Comparison of ENCODE assay signal across 25 cellular contexts in the genomic region with DNA sequence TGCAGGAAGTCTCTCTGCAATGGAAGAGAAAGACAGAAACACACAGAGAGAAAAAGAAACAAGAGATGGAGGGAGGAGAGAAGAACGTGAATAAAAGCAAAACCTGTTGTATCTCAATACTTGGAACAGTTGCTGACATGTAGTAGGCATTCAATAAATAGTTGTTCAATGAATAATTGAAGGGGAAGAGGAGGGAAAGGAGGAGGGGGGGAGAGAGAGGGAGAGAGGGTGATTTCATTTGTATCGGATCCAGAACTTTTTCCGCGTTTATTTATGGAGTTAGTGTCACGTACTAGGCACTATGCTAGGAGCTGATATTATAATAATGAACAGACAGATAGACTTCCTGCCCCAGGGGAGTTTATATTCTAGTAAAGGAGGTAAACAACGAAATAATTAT.
DNase-seq lines count a peak whose midpoint lies in the region; ATAC-seq and TF ChIP-seq lines count a peak whose summit lies in the region.
"Had no signal": no experiment of that assay in that cellular context is flagged by ENCODE, and none has a peak within 500 bp of the region (broad histone marks: within the 10 kb centered on the region; RNA-seq: fewer than 3 reads in every experiment).

No MANE protein-coding gene starts in this region.

- H3K4me1 ChIP-seq in sigmoid colon: peaks cover 0 to 35% (median 29%) of the 10 kb centered on the region in 4 donors
- H3K4me1 ChIP-seq: prostate gland had no signal

- peak overlapping the region in 1 of 4 donors; percentile 8 for H3K4me3 ChIP-seq in sigmoid colon
- H3K4me3 ChIP-seq: mucosa of descending colon, prostate gland, skin epidermis had no signal

- intact Hi-C loops in sigmoid colon (cut with DNase I): no loop called here

- H3K4me1 Mint-ChIP-seq in stimulated activated naive B cell treated with anti-CD40 and anti-IgM and Interleukin-4, amounts not matched to agents 10 μg/mL and 1 μg/mL and 100 μg/mL, for 72 hours: no peaks in the 10 kb centered on the region
- H3K4me1 Mint-ChIP-seq in progenitor cell of endocrine pancreas (ENCODE audit: low read depth): no peaks in the 10 kb centered on the region
- H3K4me1 Mint-ChIP-seq: activated CD4-positive, alpha-beta T cell treated with anti-CD3 and anti-CD28 coated beads, Interleukin-2, amount 10 ng/mL, durations not matched to agents 24 days and 14 days; activated naive CD4-positive, alpha-beta T cell treated with anti-CD3 and anti-CD28 coated beads, Interleukin-2, amount 50 U/mL, for 24 hours; CD4-positive, alpha-beta memory T cell; stimulated activated memory B cell treated with anti-CD40 and anti-IgM and Interleukin-4, amounts not matched to agents 10 μg/mL and 1 μg/mL and 100 μg/mL, for 72 hours; T-cell had no signal

- no peaks in the 10 kb centered on the region for H3K27me3 Mint-ChIP-seq in stimulated activated naive B cell treated with anti-CD40 and anti-IgM and Interleukin-4, amounts not matched to agents 10 μg/mL and 1 μg/mL and 100 μg/mL, for 72 hours
- peaks cover 7% of the 10 kb centered on the region for H3K27me3 Mint-ChIP-seq in progenitor cell of endocrine pancreas
- H3K27me3 Mint-ChIP-seq: activated CD4-positive, alpha-beta T cell treated with anti-CD3 and anti-CD28 coated beads, Interleukin-2, amount 10 ng/mL, durations not matched to agents 24 days and 14 days; activated naive CD4-positive, alpha-beta T cell treated with anti-CD3 and anti-CD28 coated beads, Interleukin-2, amount 50 U/mL, for 24 hours; stimulated activated memory B cell treated with anti-CD40 and anti-IgM and Interleukin-4, amounts not matched to agents 10 μg/mL and 1 μg/mL and 100 μg/mL, for 72 hours had no signal

- no peaks in the 10 kb centered on the region for H3K9me3 Mint-ChIP-seq in stimulated activated naive B cell treated with anti-CD40 and anti-IgM and Interleukin-4, amounts not matched to agents 10 μg/mL and 1 μg/mL and 100 μg/mL, for 72 hours
- no peaks in the 10 kb centered on the region for H3K9me3 Mint-ChIP-seq in progenitor cell of endocrine pancreas (ENCODE audit: low read depth)
- H3K9me3 Mint-ChIP-seq: activated CD4-positive, alpha-beta T cell treated with anti-CD3 and anti-CD28 coated beads, Interleukin-2, amount 10 ng/mL, durations not matched to agents 24 days and 14 days; activated naive CD4-positive, alpha-beta T cell treated with anti-CD3 and anti-CD28 coated beads, Interleukin-2, amount 50 U/mL, for 24 hours; activated T-helper 1 cell treated with anti-CD3 and anti-CD28 coated beads, Interleukin-12 subunit alpha, Interleukin-12 subunit beta, Interleukin-2, Interleukin-4 antibody, amounts not matched to agents 30 ng/mL and 10 ng/mL and 1 ng/mL, durations not matched to agents 14 hours and 24 hours and 36 hours; CD4-positive, alpha-beta memory T cell; stimulated activated memory B cell treated with anti-CD40 and anti-IgM and Interleukin-4, amounts not matched to agents 10 μg/mL and 1 μg/mL and 100 μg/mL, for 72 hours; T-cell had no signal

- TF ChIP-seq CTCF in sigmoid colon (IDR thresholded peaks at IDR 0.05): no peak
- TF ChIP-seq CTCF in progenitor cell of endocrine pancreas (IDR thresholded peaks at IDR 0.05; ENCODE audit: unreplicated experiment): no peak

- peak overlapping the region in 3 of 4 donors; percentile 56 to 79 (median 74) for H3K27ac ChIP-seq in sigmoid colon
- H3K27ac ChIP-seq: prostate gland had no signal

- H3K27ac Mint-ChIP-seq in stimulated activated naive B cell treated with anti-CD40 and anti-IgM and Interleukin-4, amounts not matched to agents 10 μg/mL and 1 μg/mL and 100 μg/mL, for 72 hours: no peak overlapping the region
- H3K27ac Mint-ChIP-seq in progenitor cell of endocrine pancreas: no peak overlapping the region
- H3K27ac Mint-ChIP-seq: activated CD4-positive, alpha-beta T cell treated with anti-CD3 and anti-CD28 coated beads, Interleukin-2, amount 10 ng/mL, durations not matched to agents 24 days and 14 days; activated naive CD4-positive, alpha-beta T cell treated with anti-CD3 and anti-CD28 coated beads, Interleukin-2, amount 50 U/mL, for 24 hours; activated T-helper 1 cell treated with anti-CD3 and anti-CD28 coated beads, Interleukin-12 subunit alpha, Interleukin-12 subunit beta, Interleukin-2, Interleukin-4 antibody, amounts not matched to agents 30 ng/mL and 10 ng/mL and 1 ng/mL, durations not matched to agents 14 hours and 24 hours and 36 hours; stimulated activated memory B cell treated with anti-CD40 and anti-IgM and Interleukin-4, amounts not matched to agents 10 μg/mL and 1 μg/mL and 100 μg/mL, for 72 hours; T-cell had no signal

- ATAC-seq in left lobe of liver: no peak
- no peak for ATAC-seq in stimulated activated naive B cell treated with anti-CD40 and anti-IgM and Interleukin-4, amounts not matched to agents 10 μg/mL and 1 μg/mL and 100 μg/mL, for 72 hours (replicated peaks)
- ATAC-seq: mucosa of descending colon; stimulated activated memory B cell treated with anti-CD40 and anti-IgM and Interleukin-4, amounts not matched to agents 10 μg/mL and 1 μg/mL and 100 μg/mL, for 72 hours; T-cell had no signal

- H3K36me3 Mint-ChIP-seq in stimulated activated naive B cell treated with anti-CD40 and anti-IgM and Interleukin-4, amounts not matched to agents 10 μg/mL and 1 μg/mL and 100 μg/mL, for 72 hours: peaks cover 6 to 8% of the 10 kb centered on the region in 2 donors
- no peaks in the 10 kb centered on the region for H3K36me3 Mint-ChIP-seq in progenitor cell of endocrine pancreas (ENCODE audit: insufficient read depth)
- H3K36me3 Mint-ChIP-seq: activated naive CD4-positive, alpha-beta T cell treated with anti-CD3 and anti-CD28 coated beads, Interleukin-2, amount 50 U/mL, for 24 hours; CD4-positive, alpha-beta memory T cell had no signal

- no peaks in the 10 kb centered on the region for H3K36me3 ChIP-seq in sigmoid colon
- H3K36me3 ChIP-seq: prostate gland had no signal

- DNase-seq in GM03348 (ENCODE audit: low spot score) (peak; percentile 43), RPMI7951 (ENCODE audit: low read depth) (peak; percentile 55), fibroblast of peridontal ligament (ENCODE audit: extremely low read depth) (peak; percentile 12), sigmoid colon (no peak), left lobe of liver (ENCODE audit: low spot score) (no peak), progenitor cell of endocrine pancreas (ENCODE audit: low spot score, unreplicated experiment) (no peak)
- no peak for DNase-seq in stimulated activated naive B cell treated with anti-CD40 and anti-IgM and Interleukin-4, amounts not matched to agents 10 μg/mL and 1 μg/mL and 100 μg/mL, for 72 hours
- no peak for DNase-seq in activated CD4-positive, alpha-beta T cell treated with anti-CD3 and anti-CD28 coated beads, Interleukin-2, amount 50 U/mL, for 48 hours
- DNase-seq: activated CD4-positive, alpha-beta T cell treated with anti-CD3 and anti-CD28 coated beads, Interleukin-2, amount 10 ng/mL, durations not matched to agents 24 days and 14 days; CD4-positive, alpha-beta memory T cell; DMS153; GF-D8; Kasumi-1; mucosa of descending colon; NCI-H1092 treated with DMSO at 0.1 percent for 48 hours; NCI-H2029; NCI-H345; OCI-M1; SHP77; T-cell had no signal

- no peak for TF ChIP-seq POLR2A in sigmoid colon (IDR thresholded peaks at IDR 0.05)

- 61 to 75% methylated on average over 6 of the region's 6 CpGs for WGBS in sigmoid colon, 2 donors

- H3K4me3 Mint-ChIP-seq in stimulated activated naive B cell treated with anti-CD40 and anti-IgM and Interleukin-4, amounts not matched to agents 10 μg/mL and 1 μg/mL and 100 μg/mL, for 72 hours: no peak overlapping the region
- H3K4me3 Mint-ChIP-seq in progenitor cell of endocrine pancreas (ENCODE audit: low read depth): no peak overlapping the region
- H3K4me3 Mint-ChIP-seq: activated CD4-positive, alpha-beta T cell treated with anti-CD3 and anti-CD28 coated beads, Interleukin-2, amount 10 ng/mL, durations not matched to agents 24 days and 14 days; activated naive CD4-positive, alpha-beta T cell treated with anti-CD3 and anti-CD28 coated beads, Interleukin-2, amount 50 U/mL, for 24 hours; activated T-helper 1 cell treated with anti-CD3 and anti-CD28 coated beads, Interleukin-12 subunit alpha, Interleukin-12 subunit beta, Interleukin-2, Interleukin-4 antibody, amounts not matched to agents 30 ng/mL and 10 ng/mL and 1 ng/mL, durations not matched to agents 14 hours and 24 hours and 36 hours; CD4-positive, alpha-beta memory T cell; stimulated activated memory B cell treated with anti-CD40 and anti-IgM and Interleukin-4, amounts not matched to agents 10 μg/mL and 1 μg/mL and 100 μg/mL, for 72 hours; T-cell had no signal

- no peaks in the 10 kb centered on the region for H3K27me3 ChIP-seq in sigmoid colon

- H3K9me3 ChIP-seq in sigmoid colon: no peaks in the 10 kb centered on the region
- H3K9me3 ChIP-seq: mucosa of descending colon, prostate gland had no signal

- TF ChIP-seq EP300 in sigmoid colon (IDR thresholded peaks at IDR 0.05): no peak

Comparison
In these comparisons a context has a peak if more than half of its experiments do, and no peak if none do; other contexts are left out.
1. DNase-seq: peak in GM03348 (single experiment), RPMI7951 (single experiment) and fibroblast of peridontal ligament (single experiment); none in sigmoid colon (single experiment), left lobe of liver (single experiment), stimulated activated naive B cell treated with anti-CD40 and anti-IgM and Interleukin-4, amounts not matched to agents 10 μg/mL and 1 μg/mL and 100 μg/mL, for 72 hours (single experiment), progenitor cell of endocrine pancreas (single experiment) and activated CD4-positive, alpha-beta T cell treated with anti-CD3 and anti-CD28 coated beads, Interleukin-2, amount 50 U/mL, for 48 hours (0 of 2).